ENCODE assay signal across 8 cellular contexts in the genomic region with DNA sequence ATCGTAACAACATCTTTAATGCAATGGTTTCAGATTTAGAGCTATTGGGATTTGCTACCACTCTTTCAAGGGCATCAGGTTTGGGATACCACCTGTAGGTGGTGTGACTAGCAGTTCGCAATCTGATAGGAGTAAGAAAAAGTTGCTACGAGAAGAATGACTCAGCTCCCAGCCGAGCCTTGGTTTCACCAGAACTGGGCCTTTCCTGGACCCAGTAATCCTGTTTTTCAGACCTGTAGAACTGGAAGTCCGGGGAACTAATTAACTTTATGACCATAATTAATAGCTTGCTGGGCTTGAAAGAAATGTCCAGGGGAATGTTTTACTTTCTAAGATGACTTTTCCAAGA. TPM values are rescaled to one million over a fixed set of nuclear protein-coding genes. Genes with fewer than 3 reads are reported as not detected.
DNase-seq lines count a peak whose midpoint lies in the region; ATAC-seq lines count a peak whose summit lies in the region.

No MANE protein-coding gene starts in this region.

- ATAC-seq in HG02642 (IDR thresholded peaks at IDR 0.05; ENCODE audit: poor library complexity, unreplicated experiment) (peak; percentile 42), HG03039 (IDR thresholded peaks at IDR 0.05; ENCODE audit: unreplicated experiment) (no peak)

- peak; percentile 24 for DNase-seq in NCI-H2196 (lab: John Stamatoyannopoulos, UW; ENCODE audit: unreplicated experiment)
- no peak for DNase-seq in NCI-H2196 treated with DMSO at 0.1 percent for 48 hours (lab: John Stamatoyannopoulos, UW; ENCODE audit: unreplicated experiment)
- DNase-seq in RPMI7951 (ENCODE audit: low read depth), result peak; percentile 54
- DNase-seq in cerebellar cortex (ENCODE audit: low spot score), result peak; percentile 31
- peak; percentile 73 for DNase-seq in left kidney (ENCODE audit: low read depth, low spot score)
- DNase-seq in stimulated activated CD4-positive, alpha-beta T cell treated with anti-CD3 and anti-CD28 coated beads, Interleukin-4, amount 100 ng/mL, for 24 hours, result peak; percentile 57

RNA-seq across cellular contexts. Expression of gene ABHD4, which starts 0.8 kb away (rescaled TPM):
- total RNA-seq in RPMI7951 (2014; rRNA removed; shearing (Covaris generic)), result 15.5 and 16.1 TPM in 2 replicates

RNA-seq across cellular contexts. Expression of gene DAD1, which starts 9.8 kb away (rescaled TPM):
- total RNA-seq in RPMI7951 (2014; rRNA removed; shearing (Covaris generic)), result 486 and 521 TPM in 2 replicates

RNA-seq across cellular contexts. Expression of gene OR6J1, which starts 45.3 kb away (rescaled TPM):
- total RNA-seq in RPMI7951 (2014; rRNA removed; shearing (Covaris generic)), result not detected in 2 replicates
